Comparison of ENCODE assay signal across 20 cellular contexts in the genomic region with DNA sequence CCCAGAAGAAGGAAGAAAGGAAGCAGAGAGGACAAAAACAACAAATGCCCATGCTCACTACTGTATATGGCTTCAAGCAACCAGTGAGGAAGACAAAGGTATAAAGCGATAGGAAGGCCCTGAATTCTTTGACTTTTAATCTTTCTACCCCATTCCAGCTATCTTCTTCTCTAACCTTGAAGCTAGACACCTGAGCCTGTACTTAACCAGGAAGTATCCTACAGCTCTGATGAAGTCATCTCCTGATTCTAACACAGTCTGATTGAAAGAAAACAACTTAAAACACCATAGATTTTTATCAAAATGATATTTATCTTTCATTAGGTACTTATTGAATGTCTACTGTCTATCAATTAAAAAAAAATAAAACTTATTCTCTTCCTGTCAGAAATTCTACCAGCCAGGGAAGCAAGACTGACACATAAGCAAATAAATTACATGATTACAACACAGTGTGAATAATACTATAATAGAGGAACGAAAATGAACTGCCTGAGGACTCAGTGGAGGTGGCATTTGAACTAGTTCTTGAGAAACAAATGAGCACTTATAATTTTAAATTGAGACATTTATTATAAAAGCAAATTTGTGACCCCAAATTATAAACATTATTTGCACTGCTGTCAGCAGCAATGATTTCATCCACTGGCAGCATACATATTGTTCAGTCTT.
DNase-seq lines count a peak whose midpoint lies in the region; ATAC-seq and TF ChIP-seq lines count a peak whose summit lies in the region.
"Had no signal": no experiment of that assay in that cellular context is flagged by ENCODE, and none has a peak within 500 bp of the region (broad histone marks: within the 10 kb centered on the region; RNA-seq: fewer than 3 reads in every experiment).

No MANE protein-coding gene starts in this region.

- H3K27me3 Mint-ChIP-seq in stimulated activated naive B cell treated with anti-CD40 and anti-IgM and Interleukin-4, amounts not matched to agents 10 μg/mL and 1 μg/mL and 100 μg/mL, for 72 hours = peaks cover 11 to 13% of the 10 kb centered on the region in 2 donors

- WGBS in HUES64 = 87% methylated on average over 1 of the region's 2 CpGs
- WGBS in body of pancreas, 2 donors = 24% methylated on average over 2 of the region's 2 CpGs

- no peaks in the 10 kb centered on the region for H3K36me3 Mint-ChIP-seq in stimulated activated naive B cell treated with anti-CD40 and anti-IgM and Interleukin-4, amounts not matched to agents 10 μg/mL and 1 μg/mL and 100 μg/mL, for 72 hours

- DNase-seq in ELR (ENCODE audit: low read depth) (peak; percentile 28), body of pancreas (peak in 1 of 4 donors; percentile 19), left lung (no peak), coronary artery (ENCODE audit: low spot score) (no peak), SHP77 (lab: John Stamatoyannopoulos, UW) (no peak)
- no peak for DNase-seq in stimulated activated naive B cell treated with anti-CD40 and anti-IgM and Interleukin-4, amounts not matched to agents 10 μg/mL and 1 μg/mL and 100 μg/mL, for 72 hours
- DNase-seq: activated CD8-positive, alpha-beta memory T cell treated with anti-CD3 and anti-CD28 coated beads for 24 hours; effector memory CD8-positive, alpha-beta T cell; GDM1; left ventricle myocardium inferior; NCI-H226; occipital lobe had no signal

- peak; percentile 90 for ATAC-seq in body of pancreas
- peak; percentile 68 for ATAC-seq in left lung
- no peak for ATAC-seq in stimulated activated naive B cell treated with anti-CD40 and anti-IgM and Interleukin-4, amounts not matched to agents 10 μg/mL and 1 μg/mL and 100 μg/mL, for 72 hours (replicated peaks)
- ATAC-seq in GM19452 (IDR thresholded peaks at IDR 0.05; ENCODE audit: unreplicated experiment) = no peak
- ATAC-seq: activated CD4-positive, CD25-positive, alpha-beta regulatory T cell treated with anti-CD3 and anti-CD28 coated beads, Interleukin-2, amount 50 U/mL, for 24 hours; effector memory CD8-positive, alpha-beta T cell had no signal

- no peak overlapping the region for H3K4me3 Mint-ChIP-seq in stimulated activated naive B cell treated with anti-CD40 and anti-IgM and Interleukin-4, amounts not matched to agents 10 μg/mL and 1 μg/mL and 100 μg/mL, for 72 hours
- H3K4me3 Mint-ChIP-seq: central memory CD8-positive, alpha-beta T cell; effector memory CD8-positive, alpha-beta T cell had no signal

- intact Hi-C loops in body of pancreas (cut with DNase I) (no loop called here), left lung (cut with DNase I) (no loop called here)

- H3K4me3 ChIP-seq in HUES64 (ENCODE audit: low read length) (no peak overlapping the region), body of pancreas (no peak overlapping the region), left lung (no peak overlapping the region), coronary artery (no peak overlapping the region)
- H3K4me3 ChIP-seq: left ventricle myocardium inferior, SK-N-MC had no signal

- H3K4me1 Mint-ChIP-seq in stimulated activated naive B cell treated with anti-CD40 and anti-IgM and Interleukin-4, amounts not matched to agents 10 μg/mL and 1 μg/mL and 100 μg/mL, for 72 hours = peaks cover 0 to 2% of the 10 kb centered on the region in 2 donors
- H3K4me1 Mint-ChIP-seq: central memory CD8-positive, alpha-beta T cell had no signal

- H3K9me3 ChIP-seq in HUES64 (ENCODE audit: insufficient read depth, low read depth, low read length) (no peaks in the 10 kb centered on the region), body of pancreas (no peaks in the 10 kb centered on the region), left lung (no peaks in the 10 kb centered on the region)
- H3K9me3 ChIP-seq: left ventricle myocardium inferior had no signal

- H3K9ac ChIP-seq in HUES64 (ENCODE audit: low read depth, low read length) = no peak overlapping the region
- H3K9ac ChIP-seq: KMS-11 had no signal

- H3K27ac Mint-ChIP-seq in stimulated activated naive B cell treated with anti-CD40 and anti-IgM and Interleukin-4, amounts not matched to agents 10 μg/mL and 1 μg/mL and 100 μg/mL, for 72 hours = no peak overlapping the region
- H3K27ac Mint-ChIP-seq: activated T-helper 2 cell treated with anti-CD3 and anti-CD28 coated beads, Interferon-gamma antibody, Interleukin-2, Interleukin-4, amounts not matched to agents 10 μg/mL and 5 μg/mL and 100 μg/mL, durations not matched to agents 14 hours and 24 hours and 36 hours; effector memory CD8-positive, alpha-beta T cell had no signal

- peak overlapping the region; percentile 92; the same call in 1 of the 2 replicates for H3K27ac ChIP-seq in HUES64 (ENCODE audit: low read depth, low read length)
- H3K27ac ChIP-seq in body of pancreas = peak overlapping the region in 2 of 4 donors; percentile 43 to 55
- no peak overlapping the region for H3K27ac ChIP-seq in left lung
- no peak overlapping the region for H3K27ac ChIP-seq in coronary artery
- H3K27ac ChIP-seq: HL-60, KMS-11, left ventricle myocardium inferior, SK-N-MC had no signal

- H3K36me3 ChIP-seq in HUES64 (ENCODE audit: insufficient read depth, low read length) (no peaks in the 10 kb centered on the region), body of pancreas (replicated peaks in 1 of 2; ENCODE audit: insufficient read depth in 1 of 2, low read depth in 2 of 2) (no peaks in the 10 kb centered on the region), left lung (no peaks in the 10 kb centered on the region)
- H3K36me3 ChIP-seq: left ventricle myocardium inferior had no signal

- H3K4me1 ChIP-seq in HUES64 (ENCODE audit: insufficient read depth, low read length) (peaks cover 55% of the 10 kb centered on the region), body of pancreas (peaks cover 15% of the 10 kb centered on the region), left lung (peaks cover 0 to 8% of the 10 kb centered on the region in 2 donors)
- H3K4me1 ChIP-seq: left ventricle myocardium inferior had no signal

- no peak for TF ChIP-seq POLR2A in body of pancreas (IDR thresholded peaks at IDR 0.05)

- H3K27me3 ChIP-seq in HUES64 (ENCODE audit: insufficient read depth, low read length) (no peaks in the 10 kb centered on the region), body of pancreas (no peaks in the 10 kb centered on the region), left lung (no peaks in the 10 kb centered on the region)

- TF ChIP-seq CTCF in body of pancreas (IDR thresholded peaks at IDR 0.05) (no peak), left lung (IDR thresholded peaks at IDR 0.05) (no peak), coronary artery (IDR thresholded peaks at IDR 0.05) (no peak)

- no peaks in the 10 kb centered on the region for H3K9me3 Mint-ChIP-seq in stimulated activated naive B cell treated with anti-CD40 and anti-IgM and Interleukin-4, amounts not matched to agents 10 μg/mL and 1 μg/mL and 100 μg/mL, for 72 hours
- H3K9me3 Mint-ChIP-seq: central memory CD8-positive, alpha-beta T cell; effector memory CD8-positive, alpha-beta T cell had no signal

Comparison
In these comparisons a context has a peak if more than half of its experiments do, and no peak if none do; other contexts are left out.
1. ATAC-seq: peak in body of pancreas (single experiment) and left lung (single experiment); none in stimulated activated naive B cell treated with anti-CD40 and anti-IgM and Interleukin-4, amounts not matched to agents 10 μg/mL and 1 μg/mL and 100 μg/mL, for 72 hours (0 of 2) and GM19452 (single experiment).